In the genomic region with DNA sequence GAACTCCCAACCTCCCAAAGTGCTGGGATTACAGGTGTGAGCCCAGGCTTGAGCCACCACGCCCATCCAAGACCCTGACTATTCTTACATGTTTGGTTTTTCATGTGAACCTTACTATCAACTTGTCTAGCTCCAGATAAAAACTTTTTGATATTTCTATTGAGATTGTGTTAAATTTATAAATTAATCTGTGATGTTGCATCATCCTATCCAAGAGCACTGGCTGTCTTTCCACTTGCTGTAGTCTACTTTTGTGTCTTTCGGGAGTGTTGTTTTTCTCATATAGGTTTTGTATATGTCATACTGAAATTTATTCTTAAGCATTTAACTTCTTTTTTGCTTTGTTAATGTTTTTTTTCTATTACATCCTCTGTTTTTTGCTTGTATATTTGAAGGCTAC, we compare ENCODE assay signal across 27 cellular contexts.
"Had no signal": no experiment of that assay in that cellular context is flagged by ENCODE, and none has a peak within 500 bp of the region (broad histone marks: within the 10 kb centered on the region; RNA-seq: fewer than 3 reads in every experiment).

No MANE protein-coding gene starts in this region.

- DNase-seq: cortex of kidney; effector CD8-positive, alpha-beta T cell; effector memory CD8-positive, alpha-beta T cell; endodermal cell; erythroblast; esophagus squamous epithelium; foreskin fibroblast; foreskin melanocyte; gastrocnemius medialis; glutamatergic neuron; head of caudate nucleus; heart right ventricle; left cardiac atrium; left lung; left ventricle myocardium superior; lower lobe of right lung; mesenchymal stem cell; mucosa of descending colon; naive B cell; naive thymus-derived CD8-positive, alpha-beta T cell had no signal

- H3K36me3 ChIP-seq: gastrocnemius medialis had no signal

- H3K4me3 ChIP-seq: esophagus squamous epithelium, gastrocnemius medialis, heart right ventricle, left lung, lower lobe of right lung, mucosa of descending colon had no signal

- H3K27me3 Mint-ChIP-seq: dendritic cell treated with granulocyte-macrophage colony-stimulating factor and Interleukin-4, amounts not matched to agents 40 ng/mL and 50 ng/mL, for 4 days; effector memory CD8-positive, alpha-beta T cell; naive B cell; naive thymus-derived CD8-positive, alpha-beta T cell had no signal

- H3K4me1 Mint-ChIP-seq: endodermal cell, mesothelial cell of epicardium, naive B cell had no signal

- H3K4me3 Mint-ChIP-seq: dendritic cell treated with granulocyte-macrophage colony-stimulating factor and Interleukin-4, amounts not matched to agents 40 ng/mL and 50 ng/mL, for 4 days; effector memory CD8-positive, alpha-beta T cell; endodermal cell; mesothelial cell of epicardium; naive B cell; naive thymus-derived CD8-positive, alpha-beta T cell had no signal

- H3K27me3 ChIP-seq: esophagus squamous epithelium, gastrocnemius medialis, heart right ventricle, left lung had no signal

- H3K27ac Mint-ChIP-seq: dendritic cell treated with granulocyte-macrophage colony-stimulating factor and Interleukin-4, amounts not matched to agents 40 ng/mL and 50 ng/mL, for 4 days; endodermal cell; mesothelial cell of epicardium; naive B cell; naive thymus-derived CD8-positive, alpha-beta T cell had no signal

- H3K4me1 ChIP-seq: esophagus squamous epithelium, gastrocnemius medialis, heart right ventricle, left lung, lower lobe of right lung had no signal

- FAIRE-seq: endometrium, islet of Langerhans, keratinocyte had no signal

- ATAC-seq: effector memory CD8-positive, alpha-beta T cell; esophagus mucosa; gastrocnemius medialis; heart right ventricle; left cardiac atrium; left lung; left ventricle myocardium superior; lower lobe of right lung; mucosa of descending colon; naive thymus-derived CD8-positive, alpha-beta T cell had no signal

- H3K9me3 ChIP-seq: esophagus squamous epithelium, gastrocnemius medialis, heart right ventricle, left lung, lower lobe of right lung, mucosa of descending colon had no signal

- H3K27ac ChIP-seq: epithelial cell of prostate, esophagus squamous epithelium, gastrocnemius medialis, heart right ventricle, left lung, lower lobe of right lung had no signal

- H3K9me3 Mint-ChIP-seq: dendritic cell treated with granulocyte-macrophage colony-stimulating factor and Interleukin-4, amounts not matched to agents 40 ng/mL and 50 ng/mL, for 4 days; effector memory CD8-positive, alpha-beta T cell; naive thymus-derived CD8-positive, alpha-beta T cell had no signal
